In the genomic region with DNA sequence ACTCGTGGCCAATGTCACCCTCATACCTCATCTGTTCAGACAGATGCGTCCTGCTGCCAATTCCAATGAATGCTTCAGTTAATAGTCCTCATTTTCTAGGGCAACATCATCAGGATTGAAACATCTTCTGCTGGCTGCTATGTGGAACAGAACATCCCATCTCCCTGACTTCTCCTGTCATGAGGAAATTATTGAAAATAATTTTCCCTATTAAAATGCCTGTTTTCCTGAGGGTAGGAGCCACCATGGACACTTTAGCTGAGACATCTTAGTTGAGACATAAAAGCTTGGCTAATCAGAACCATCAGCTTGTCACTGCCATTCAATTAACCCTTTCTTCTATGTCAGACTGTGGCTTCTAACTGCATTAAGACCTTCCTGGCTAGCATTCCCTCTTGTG, we compare ENCODE assay signal across 7 cellular contexts.
"Had no signal": no experiment of that assay in that cellular context is flagged by ENCODE, and none has a peak within 500 bp of the region (broad histone marks: within the 10 kb centered on the region; RNA-seq: fewer than 3 reads in every experiment).

No MANE protein-coding gene starts in this region.

- H3K4me3 ChIP-seq: GM23338 had no signal

- H2AFZ ChIP-seq: GM23338 had no signal

- H3K4me2 ChIP-seq: GM23338 had no signal

- DNase-seq: H9, HCEC 1CT had no signal

- FAIRE-seq: H1, H54, HepG2 had no signal

- H3K27ac ChIP-seq: HL-60 had no signal

- ATAC-seq: GM23338, HepG2 had no signal
